ENCODE assay signal across 8 cellular contexts in genomic region chr13:52128714-52129700, GRCh38. TPM values are rescaled to one million over a fixed set of nuclear protein-coding genes. Genes with fewer than 3 reads are reported as not detected.
A peak's percentile ranks its signal among the peaks of the same experiment; 100 is the strongest.
DNase-seq lines count a peak whose midpoint lies in the region; ATAC-seq and TF ChIP-seq lines count a peak whose summit lies in the region.

Gene NEK5 (minus strand): TSS chr13:52129073. CDS start chr13:52127482, 1,591 bp downstream.

- no peak within 1 kb of the TSS for H3K18ac ChIP-seq in trophoblast cell (ENCODE audit: low read length)

- H3K36me3 Mint-ChIP-seq in activated naive CD8-positive, alpha-beta T cell treated with anti-CD3 and anti-CD28 coated beads, Interleukin-2, amount 10 ng/mL, durations not matched to agents 7 days and 5 days = no peaks in the 10 kb centered on the region

- no peak for TF ChIP-seq POLR2A in heart left ventricle (IDR thresholded peaks at IDR 0.05)

- H3K79me1 ChIP-seq in trophoblast cell (ENCODE audit: low read length) = no peaks in the 10 kb centered on the region

- peak within 1 kb of the TSS; percentile 69 for H2AFZ ChIP-seq in trophoblast cell (ENCODE audit: insufficient read depth, low read length, poor library complexity)

- DNase-seq in DMS153 (lab: John Stamatoyannopoulos, UW) = peak; percentile 41
- peak; percentile 79 for DNase-seq in activated naive CD8-positive, alpha-beta T cell treated with anti-CD3 and anti-CD28 coated beads, Interleukin-2, amount 10 ng/mL, durations not matched to agents 7 days and 5 days
- DNase-seq in heart left ventricle = peak; percentile 57 to 86 (median 66)
- DNase-seq in trophoblast cell = peak; percentile 67 to 85
- DNase-seq in upper lobe of right lung = peak; percentile 86

- H4K8ac ChIP-seq in trophoblast cell (ENCODE audit: low read depth, low read length) = peak within 1 kb of the TSS; percentile 82

- H3K27me3 ChIP-seq in HUES48 (ENCODE audit: control insufficient read depth, insufficient read depth, low read length) = peaks cover 17% of the 10 kb centered on the region
- no peaks in the 10 kb centered on the region for H3K27me3 ChIP-seq in heart left ventricle
- no peaks in the 10 kb centered on the region for H3K27me3 ChIP-seq in trophoblast cell (ENCODE audit: insufficient read depth, low read length)
- no peaks in the 10 kb centered on the region for H3K27me3 ChIP-seq in upper lobe of right lung

- H4K91ac ChIP-seq in trophoblast cell (ENCODE audit: low read depth, low read length) = no peak within 1 kb of the TSS

- no peaks in the 10 kb centered on the region; the same call in 1 of the 2 replicates for H3K4me1 ChIP-seq in HUES48 (ENCODE audit: control insufficient read depth, insufficient read depth, low read length)
- H3K4me1 ChIP-seq in heart left ventricle = peaks cover 0 to 23% (median 12%) of the 10 kb centered on the region in 12 donors
- peaks cover 3 to 5% of the 10 kb centered on the region in 2 experiments for H3K4me1 ChIP-seq in trophoblast cell (ENCODE audit: control insufficient read depth in 1 of 2, insufficient read depth in 2 of 2, low read length in 2 of 2)
- H3K4me1 ChIP-seq in upper lobe of right lung = peaks cover 10% of the 10 kb centered on the region

- H3K9me3 ChIP-seq in HUES48 (ENCODE audit: control insufficient read depth, insufficient read depth, low read length) = no peaks in the 10 kb centered on the region
- no peaks in the 10 kb centered on the region for H3K9me3 ChIP-seq in heart left ventricle
- no peaks in the 10 kb centered on the region for H3K9me3 ChIP-seq in trophoblast cell (ENCODE audit: insufficient read depth, low read depth, low read length)
- no peaks in the 10 kb centered on the region for H3K9me3 ChIP-seq in upper lobe of right lung

- H3K27ac ChIP-seq in HUES48 (ENCODE audit: low read depth, low read length) = no peak within 1 kb of the TSS
- peak within 1 kb of the TSS in 5 of 12 donors; percentile 1 to 48 (median 34) for H3K27ac ChIP-seq in heart left ventricle
- H3K27ac ChIP-seq in trophoblast cell (ENCODE audit: low read depth, low read length) = no peak within 1 kb of the TSS
- H3K27ac ChIP-seq in upper lobe of right lung = no peak within 1 kb of the TSS

- H3K4me3 Mint-ChIP-seq in activated naive CD8-positive, alpha-beta T cell treated with anti-CD3 and anti-CD28 coated beads, Interleukin-2, amount 10 ng/mL, durations not matched to agents 7 days and 5 days = peak within 1 kb of the TSS; percentile 85

- TF ChIP-seq CTCF in heart left ventricle (IDR thresholded peaks at IDR 0.05) (peak; percentile 60 to 88 (median 80)), upper lobe of right lung (IDR thresholded peaks at IDR 0.05) (peak; percentile 80)

- H3K9ac ChIP-seq in HUES48 (ENCODE audit: low read depth, low read length) = peak within 1 kb of the TSS; percentile 18
- H3K9ac ChIP-seq in trophoblast cell (ENCODE audit: low read length) = no peak within 1 kb of the TSS

- no peak within 1 kb of the TSS for H4K12ac ChIP-seq in trophoblast cell (ENCODE audit: low read depth, low read length)

- H2BK120ac ChIP-seq in trophoblast cell (ENCODE audit: insufficient read depth, low read length, poor library complexity) = no peak within 1 kb of the TSS

- POLR2A ChIA-PET in activated naive CD8-positive, alpha-beta T cell treated with anti-CD3 and anti-CD28 coated beads, Interleukin-2, amount 10 ng/mL, durations not matched to agents 7 days and 5 days (lab: Charles Lee) = no interaction called here

- peak within 1 kb of the TSS; percentile 74 for H2BK12ac ChIP-seq in trophoblast cell (ENCODE audit: low read length)

- no peak within 1 kb of the TSS for H3K23ac ChIP-seq in trophoblast cell (ENCODE audit: low read length)

- no peaks in the 10 kb centered on the region for H3K79me2 ChIP-seq in trophoblast cell (ENCODE audit: control insufficient read depth, insufficient read depth, low read length, poor library complexity)

- H3K36me3 ChIP-seq in HUES48 (ENCODE audit: control insufficient read depth, insufficient read depth, low read length) = peaks cover 28% of the 10 kb centered on the region
- peaks cover 0 to 35% (median 30%) of the 10 kb centered on the region in 9 donors for H3K36me3 ChIP-seq in heart left ventricle
- H3K36me3 ChIP-seq in trophoblast cell (ENCODE audit: control insufficient read depth in 1 of 2, insufficient read depth in 2 of 2, low read length in 2 of 2) = peaks cover 4 to 12% of the 10 kb centered on the region in 2 experiments
- peaks cover 20% of the 10 kb centered on the region for H3K36me3 ChIP-seq in upper lobe of right lung

- no peak within 1 kb of the TSS for H2BK5ac ChIP-seq in trophoblast cell (ENCODE audit: low read depth, low read length, poor library complexity)

- H3K4me1 Mint-ChIP-seq in activated naive CD8-positive, alpha-beta T cell treated with anti-CD3 and anti-CD28 coated beads, Interleukin-2, amount 10 ng/mL, durations not matched to agents 7 days and 5 days = peaks cover 11% of the 10 kb centered on the region

- no peak within 1 kb of the TSS for H3K4ac ChIP-seq in trophoblast cell (ENCODE audit: low read depth, low read length)

- H3K27ac Mint-ChIP-seq in activated naive CD8-positive, alpha-beta T cell treated with anti-CD3 and anti-CD28 coated beads, Interleukin-2, amount 10 ng/mL, durations not matched to agents 7 days and 5 days = no peak within 1 kb of the TSS

- WGBS in heart left ventricle, 4 donors = 12 to 26% (median 17%) methylated on average over 38 to 71 of the region's 71 CpGs
- WGBS in trophoblast cell (ENCODE audit: extremely low coverage, insufficient coverage, insufficient read length) = no CpG with 5 or more reads among the region's 71 CpGs

- no peak within 1 kb of the TSS for H2AK5ac ChIP-seq in trophoblast cell (ENCODE audit: low read length)

- no peaks in the 10 kb centered on the region for H3K9me3 Mint-ChIP-seq in activated naive CD8-positive, alpha-beta T cell treated with anti-CD3 and anti-CD28 coated beads, Interleukin-2, amount 10 ng/mL, durations not matched to agents 7 days and 5 days

- peaks cover 9% of the 10 kb centered on the region for H3K27me3 Mint-ChIP-seq in activated naive CD8-positive, alpha-beta T cell treated with anti-CD3 and anti-CD28 coated beads, Interleukin-2, amount 10 ng/mL, durations not matched to agents 7 days and 5 days

- ATAC-seq in GM21367 (IDR thresholded peaks at IDR 0.05; ENCODE audit: unreplicated experiment) = peak; percentile 67
- ATAC-seq in SK-N-SH treated with all-trans-retinoic acid at 6 μM for 48 hours = peak; percentile 92
- peak; percentile 87 for ATAC-seq in activated naive CD8-positive, alpha-beta T cell treated with anti-CD3 and anti-CD28 coated beads, Interleukin-2, amount 10 ng/mL, durations not matched to agents 7 days and 5 days (ENCODE audit: low read depth)
- peak; percentile 74 to 94 (median 89) for ATAC-seq in heart left ventricle
- peak; percentile 95 for ATAC-seq in upper lobe of right lung

- H3K4me3 ChIP-seq in HUES48 (ENCODE audit: low read depth, low read length) (peak within 1 kb of the TSS; percentile 80), heart left ventricle (peak within 1 kb of the TSS; percentile 62 to 85 (median 75)), trophoblast cell (ENCODE audit: low read depth, low read length) (peak within 1 kb of the TSS; percentile 78), upper lobe of right lung (peak within 1 kb of the TSS; percentile 79)

- peak within 1 kb of the TSS; percentile 72 for H3K14ac ChIP-seq in trophoblast cell (ENCODE audit: low read length)

- intact Hi-C loops in heart left ventricle (cut with DNase I) = loop anchor here (1.0 to 10.0 kb wide), 13 partner anchors 57 to 317 kb away; partner anchors contain the start of gene TMEM272 (in 2 of the 10)
- intact Hi-C loops in upper lobe of right lung (cut with DNase I) = loop anchor here (10.0 kb wide), 1 partner anchor 134 kb away; no protein-coding TSS in a partner anchor

- H3K4me2 ChIP-seq in trophoblast cell (ENCODE audit: low read length) = peak within 1 kb of the TSS; percentile 97

TF ChIP-seq in SK-N-SH treated with all-trans-retinoic acid at 6 μM for 48 hours, 23 proteins besides CTCF, POLR2A, EP300 and RAD21 (continues in another document):
- TF ChIP-seq CREB5 (CRISPR knock-in tag; IDR thresholded peaks at IDR 0.05; ENCODE audit: low read depth) (no peak), ZNF70 (CRISPR knock-in tag; IDR thresholded peaks at IDR 0.05) (no peak), PATZ1 (CRISPR knock-in tag; IDR thresholded peaks at IDR 0.05; ENCODE audit: borderline replicate concordance) (no peak), BACH2 (CRISPR knock-in tag; IDR thresholded peaks at IDR 0.05; ENCODE audit: borderline replicate concordance) (no peak)

RNA-seq across cellular contexts. Expression of gene NEK5, which starts in this region (rescaled TPM):
- total RNA-seq in activated naive CD8-positive, alpha-beta T cell treated with anti-CD3 and anti-CD28 coated beads, Interleukin-2, amount 10 ng/mL, durations not matched to agents 7 days and 5 days = not detected
- total RNA-seq in heart left ventricle (1 to 10 TPM in 1 of 9 donors, under 1 TPM in 5, not detected in 3; 0.28 to 1.1 (median 0.61) TPM), upper lobe of right lung (0.52 TPM)
- under 1 TPM; 0.04 to 0.15 TPM for polyA plus RNA-seq in heart left ventricle
- polyA plus RNA-seq in trophoblast cell (2013) = 0.47 and 0.50 TPM in 2 replicates

Comparison
In these comparisons a context has a peak if more than half of its experiments do, and no peak if none do; other contexts are left out.
1. Peak in DNase-seq and ATAC-seq in activated naive CD8-positive, alpha-beta T cell treated with anti-CD3 and anti-CD28 coated beads, Interleukin-2, amount 10 ng/mL, durations not matched to agents 7 days and 5 days; RNA of the gene not detected or under 1 TPM.
2. Peak in DNase-seq, ATAC-seq and H3K4me3 ChIP-seq in upper lobe of right lung; RNA of the gene not detected or under 1 TPM.